Comparison of ENCODE assay signal across 29 cellular contexts in genomic region chr6:144012534-144012933, GRCh38. TPM values are rescaled to one million over a fixed set of nuclear protein-coding genes. Genes with fewer than 3 reads are reported as not detected.
DNase-seq lines count a peak whose midpoint lies in the region; FAIRE-seq and TF ChIP-seq lines count a peak whose summit lies in the region.
"Had no signal": no experiment of that assay in that cellular context is flagged by ENCODE, and none has a peak within 500 bp of the region (broad histone marks: within the 10 kb centered on the region; RNA-seq: fewer than 3 reads in every experiment).

No MANE protein-coding gene starts in this region.

- no peak overlapping the region for H3K27ac Mint-ChIP-seq in astrocyte (ENCODE audit: unreplicated experiment)
- no peak overlapping the region for H3K27ac Mint-ChIP-seq in activated naive CD4-positive, alpha-beta T cell treated with anti-CD3 and anti-CD28 coated beads, Interleukin-2, amount 10 ng/mL, durations not matched to agents 7 days and 5 days
- H3K27ac Mint-ChIP-seq: activated CD4-positive, alpha-beta T cell treated with anti-CD3 and anti-CD28 coated beads for 36 hours; activated T-cell treated with anti-CD3 and anti-CD28 coated beads, Interleukin-2, amount 50 U/mL, for 72 hours; natural killer cell treated with Interleukin-12 subunit alpha and Interleukin-12 subunit beta and Interleukin-15 and Interleukin-18, amount 100 ng/mL, for 72 hours had no signal

- H3K4me3 ChIP-seq in astrocyte (ENCODE audit: insufficient read depth, low read depth, low read length) (no peak overlapping the region), foreskin fibroblast (ENCODE audit: low read depth in 1 of 2, low read length in 2 of 2) (no peak overlapping the region), ascending aorta (no peak overlapping the region)
- H3K4me3 ChIP-seq: A549; BLaER1 treated with 17β-estradiol and CSF1 and Interleukin-3, amounts not matched to agents 10 nM and 100 nM; dorsolateral prefrontal cortex; lower lobe of right lung; skin epidermis had no signal

- H3K27me3 ChIP-seq in astrocyte (ENCODE audit: insufficient read depth, low read length) (peaks cover 4% of the 10 kb centered on the region), ascending aorta (no peaks in the 10 kb centered on the region)
- H3K27me3 ChIP-seq: BLaER1 treated with 17β-estradiol and CSF1 and Interleukin-3, amounts not matched to agents 10 nM and 100 nM had no signal

- H3K4me1 ChIP-seq in astrocyte (ENCODE audit: insufficient read depth, low read length) (no peaks in the 10 kb centered on the region), ascending aorta (no peaks in the 10 kb centered on the region)
- H3K4me1 ChIP-seq: A549, lower lobe of right lung had no signal

- CTCF ChIA-PET in activated naive CD4-positive, alpha-beta T cell treated with anti-CD3 and anti-CD28 coated beads, Interleukin-2, amount 10 ng/mL, durations not matched to agents 7 days and 5 days (lab: Charles Lee): interaction anchor here (1.0 to 5.8 kb wide), 14 partner anchors 9 to 503 kb away, joined by 3 to 71 read pairs (median 5); partner anchors contain the start of gene FUCA2

- DNase-seq in AG08396 (ENCODE audit: low spot score) (peak; percentile 23), H54 (ENCODE audit: insufficient read length, low spot score) (peak; percentile 19), astrocyte (ENCODE audit: low read depth) (peak; percentile 51), foreskin fibroblast (peak; percentile 35 to 70), GM13977 (ENCODE audit: low spot score) (no peak), NCI-H1417 treated with DMSO at 0.1 percent for 48 hours (lab: John Stamatoyannopoulos, UW) (no peak), ascending aorta (ENCODE audit: low spot score in 2 of 2) (no peak)
- no peak for DNase-seq in activated naive CD4-positive, alpha-beta T cell treated with anti-CD3 and anti-CD28 coated beads, Interleukin-2, amount 10 ng/mL, durations not matched to agents 7 days and 5 days
- DNase-seq: activated CD4-positive, alpha-beta T cell treated with anti-CD3 and anti-CD28 coated beads for 36 hours; activated T-cell treated with anti-CD3 and anti-CD28 coated beads, Interleukin-2, amount 50 U/mL, for 72 hours; anterior cingulate cortex; cerebellar nuclear complex; dorsolateral prefrontal cortex; KG1; kidney glomerular epithelial cell; lower lobe of right lung; MM.1S; NCI-H146; NCI-H2107; NCI-H82; stimulated activated CD4-positive, alpha-beta T cell treated with anti-CD3 and anti-CD28 coated beads, Interleukin-1b, Interleukin-23, amount 100 ng/mL, for 48 hours; T-helper 2 cell; trophoblast cell had no signal

- TF ChIP-seq POLR2A in H54 (IDR thresholded peaks at IDR 0.05; ENCODE audit: low read depth, low read length): no peak

- H3K27ac ChIP-seq in astrocyte (ENCODE audit: low read depth, low read length) (no peak overlapping the region), ascending aorta (no peak overlapping the region)
- H3K27ac ChIP-seq: A549; BLaER1 treated with 17β-estradiol and CSF1 and Interleukin-3, amounts not matched to agents 10 nM and 100 nM; dorsolateral prefrontal cortex; lower lobe of right lung; skin epidermis had no signal

- H3K27me3 Mint-ChIP-seq in astrocyte (ENCODE audit: low read depth, unreplicated experiment): peaks cover 22% of the 10 kb centered on the region
- peaks cover 37% of the 10 kb centered on the region for H3K27me3 Mint-ChIP-seq in activated naive CD4-positive, alpha-beta T cell treated with anti-CD3 and anti-CD28 coated beads, Interleukin-2, amount 10 ng/mL, durations not matched to agents 7 days and 5 days

- no peak overlapping the region for H3K9ac ChIP-seq in astrocyte (ENCODE audit: low read length)
- H3K9ac ChIP-seq: SK-N-SH had no signal

- intact Hi-C loops in ascending aorta (cut with DNase I): loop anchor here (2.0 to 5.0 kb wide), 3 partner anchors 72 to 335 kb away; partner anchors contain the start of genes LTV1 and PHACTR2

- in situ Hi-C loops in GM13977 (cut with MboI; ENCODE audit: low pct_unique_long_range_greater_than_20kb, low sequenced_read_pairs, unreplicated experiment): loop anchor here (10.0 kb wide), 2 partner anchors 68 to 438 kb away; no protein-coding TSS in a partner anchor

- no peak overlapping the region for H2AFZ ChIP-seq in astrocyte (ENCODE audit: low read depth, low read length)

- H3K36me3 ChIP-seq in astrocyte (ENCODE audit: insufficient read depth, low read length) (no peaks in the 10 kb centered on the region), ascending aorta (no peaks in the 10 kb centered on the region)
- H3K36me3 ChIP-seq: lower lobe of right lung had no signal

- peaks cover 13% of the 10 kb centered on the region for H3K9me3 Mint-ChIP-seq in astrocyte (ENCODE audit: unreplicated experiment)
- H3K9me3 Mint-ChIP-seq in activated naive CD4-positive, alpha-beta T cell treated with anti-CD3 and anti-CD28 coated beads, Interleukin-2, amount 10 ng/mL, durations not matched to agents 7 days and 5 days: no peaks in the 10 kb centered on the region
- H3K9me3 Mint-ChIP-seq: activated naive CD4-positive, alpha-beta T cell treated with anti-CD3 and anti-CD28 coated beads, Interleukin-2, amount 50 U/mL, for 24 hours; activated T-cell treated with anti-CD3 and anti-CD28 coated beads, Interleukin-2, amount 50 U/mL, for 72 hours; natural killer cell treated with Interleukin-12 subunit alpha and Interleukin-12 subunit beta and Interleukin-15 and Interleukin-18, amount 100 ng/mL, for 72 hours had no signal

- H3K4me1 Mint-ChIP-seq in astrocyte (ENCODE audit: low read depth, unreplicated experiment): no peaks in the 10 kb centered on the region
- H3K4me1 Mint-ChIP-seq in activated naive CD4-positive, alpha-beta T cell treated with anti-CD3 and anti-CD28 coated beads, Interleukin-2, amount 10 ng/mL, durations not matched to agents 7 days and 5 days: peaks cover 3% of the 10 kb centered on the region
- H3K4me1 Mint-ChIP-seq: activated CD4-positive, alpha-beta T cell treated with anti-CD3 and anti-CD28 coated beads for 36 hours had no signal

- H3K4me2 ChIP-seq in astrocyte (ENCODE audit: low read length): no peak overlapping the region
- H3K4me2 ChIP-seq: A549; BLaER1 treated with 17β-estradiol and CSF1 and Interleukin-3, amounts not matched to agents 10 nM and 100 nM; SK-N-SH had no signal

- H3K36me3 Mint-ChIP-seq in astrocyte (ENCODE audit: low read depth, unreplicated experiment): no peaks in the 10 kb centered on the region
- H3K36me3 Mint-ChIP-seq in activated naive CD4-positive, alpha-beta T cell treated with anti-CD3 and anti-CD28 coated beads, Interleukin-2, amount 10 ng/mL, durations not matched to agents 7 days and 5 days: no peaks in the 10 kb centered on the region
- H3K36me3 Mint-ChIP-seq: activated naive CD4-positive, alpha-beta T cell treated with anti-CD3 and anti-CD28 coated beads, Interleukin-2, amount 50 U/mL, for 24 hours; natural killer cell treated with Interleukin-12 subunit alpha and Interleukin-12 subunit beta and Interleukin-15 and Interleukin-18, amount 100 ng/mL, for 72 hours had no signal

- no peak overlapping the region for H3K4me3 Mint-ChIP-seq in astrocyte (ENCODE audit: unreplicated experiment)
- H3K4me3 Mint-ChIP-seq in activated naive CD4-positive, alpha-beta T cell treated with anti-CD3 and anti-CD28 coated beads, Interleukin-2, amount 10 ng/mL, durations not matched to agents 7 days and 5 days: no peak overlapping the region
- H3K4me3 Mint-ChIP-seq: activated CD4-positive, alpha-beta T cell treated with anti-CD3 and anti-CD28 coated beads for 36 hours; activated naive CD4-positive, alpha-beta T cell treated with anti-CD3 and anti-CD28 coated beads, Interleukin-2, amount 50 U/mL, for 24 hours; activated T-cell treated with anti-CD3 and anti-CD28 coated beads, Interleukin-2, amount 50 U/mL, for 72 hours; natural killer cell treated with Interleukin-12 subunit alpha and Interleukin-12 subunit beta and Interleukin-15 and Interleukin-18, amount 100 ng/mL, for 72 hours had no signal

- no peaks in the 10 kb centered on the region for H3K9me3 ChIP-seq in astrocyte (ENCODE audit: insufficient read depth, low read depth, low read length)
- no peaks in the 10 kb centered on the region for H3K9me3 ChIP-seq in ascending aorta
- H3K9me3 ChIP-seq: A549, lower lobe of right lung, SK-N-SH had no signal

- no peak for FAIRE-seq in H54 (lab: Jason Lieb, UNC)
- FAIRE-seq in astrocyte (lab: Jason Lieb, UNC): no peak
- FAIRE-seq: A549 had no signal

- TF ChIP-seq CTCF in astrocyte (IDR thresholded peaks at IDR 0.05; ENCODE audit: insufficient read depth, low read depth, low read length): no peak
- no peak for TF ChIP-seq CTCF in foreskin fibroblast (IDR thresholded peaks at IDR 0.05; ENCODE audit: low read depth, low read length)
- TF ChIP-seq CTCF in GM13977 (IDR thresholded peaks at IDR 0.05; ENCODE audit: extremely low read depth, insufficient read depth, missing control alignments): no peak
- no peak for TF ChIP-seq CTCF in ascending aorta (IDR thresholded peaks at IDR 0.05)

- H4K20me1 ChIP-seq in astrocyte (ENCODE audit: insufficient read depth, low read length): no peaks in the 10 kb centered on the region
- H4K20me1 ChIP-seq: BLaER1 treated with 17β-estradiol and CSF1 and Interleukin-3, amounts not matched to agents 10 nM and 100 nM had no signal

- H3K79me2 ChIP-seq in astrocyte (ENCODE audit: insufficient read depth, low read length): peaks cover 3% of the 10 kb centered on the region

RNA-seq across cellular contexts. Expression of gene PLAGL1, which starts 4.5 kb away (rescaled TPM):
- 18.3 and 20.3 TPM in 2 replicates for total RNA-seq in astrocyte
- total RNA-seq in ascending aorta: 86.3 TPM

Comparison
In these comparisons a context has a peak if more than half of its experiments do, and no peak if none do; other contexts are left out.
1. DNase-seq: peak in AG08396 (single experiment), H54 (single experiment), astrocyte (single experiment) and foreskin fibroblast (2 of 2); none in GM13977 (single experiment), activated naive CD4-positive, alpha-beta T cell treated with anti-CD3 and anti-CD28 coated beads, Interleukin-2, amount 10 ng/mL, durations not matched to agents 7 days and 5 days (single experiment), NCI-H1417 treated with DMSO at 0.1 percent for 48 hours (single experiment) and ascending aorta (0 of 2).